19 cellular contexts compared by ENCODE assay signal in the genomic region with DNA sequence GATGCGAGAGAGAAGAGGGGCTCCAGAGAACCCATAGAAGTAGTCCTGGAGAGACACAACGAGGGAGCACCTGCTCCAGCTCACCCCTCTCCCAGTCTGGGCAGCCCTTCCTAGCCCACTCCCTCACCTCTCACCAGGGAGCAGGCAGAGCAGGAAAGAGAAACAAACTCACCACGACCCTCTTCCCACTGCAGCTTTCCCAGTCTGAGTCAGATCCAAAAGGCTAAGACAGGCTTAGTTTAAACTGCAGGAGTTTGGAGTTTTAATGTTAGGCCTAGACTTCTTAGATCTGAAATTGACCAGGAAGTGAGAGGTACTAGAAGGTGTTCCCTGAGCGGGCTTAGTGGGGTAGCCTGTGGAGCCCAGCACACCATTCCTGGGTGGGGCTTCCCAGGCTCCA. TPM values are rescaled to one million over a fixed set of nuclear protein-coding genes. Genes with fewer than 3 reads are reported as not detected.
DNase-seq lines count a peak whose midpoint lies in the region; TF ChIP-seq lines count a peak whose summit lies in the region.
"Had no signal": no experiment of that assay in that cellular context is flagged by ENCODE, and none has a peak within 500 bp of the region (broad histone marks: within the 10 kb centered on the region; RNA-seq: fewer than 3 reads in every experiment).

No MANE protein-coding gene starts in this region.

- H3K9me3 ChIP-seq in ascending aorta (peaks cover 0 to 9% of the 10 kb centered on the region in 2 donors), mesodermal cell (ENCODE audit: control insufficient read depth, low read length) (peaks cover 21% of the 10 kb centered on the region), vagina (no peaks in the 10 kb centered on the region)
- H3K9me3 ChIP-seq: BE2C, Peyer's patch, SK-N-SH had no signal

- H3K9me3 Mint-ChIP-seq in HFFc6, result peaks cover 22% of the 10 kb centered on the region

- TF ChIP-seq CTCF in HFFc6 (IDR thresholded peaks at IDR 0.05) (no peak), ascending aorta (IDR thresholded peaks at IDR 0.05) (no peak), vagina (IDR thresholded peaks at IDR 0.05) (no peak)

- H3K27me3 ChIP-seq in ascending aorta, result no peaks in the 10 kb centered on the region
- H3K27me3 ChIP-seq in vagina, result no peaks in the 10 kb centered on the region
- H3K27me3 ChIP-seq: BE2C, MG63, Peyer's patch had no signal

- intact Hi-C loops in ascending aorta (cut with DNase I), result no loop called here
- intact Hi-C loops in vagina (cut with DNase I), result no loop called here

- H3K36me3 Mint-ChIP-seq in HFFc6 (ENCODE audit: low read depth), result peaks cover 21% of the 10 kb centered on the region

- H3K36me3 ChIP-seq in ascending aorta, result no peaks in the 10 kb centered on the region
- H3K36me3 ChIP-seq in mesodermal cell (ENCODE audit: control insufficient read depth, insufficient read depth, low read length), result no peaks in the 10 kb centered on the region
- H3K36me3 ChIP-seq in vagina, result no peaks in the 10 kb centered on the region
- H3K36me3 ChIP-seq: BE2C, MG63, Peyer's patch had no signal

- TF ChIP-seq POLR2A in vagina (IDR thresholded peaks at IDR 0.05), result no peak

- H3K27ac ChIP-seq in ascending aorta (peak overlapping the region; percentile 14 to 52), mesodermal cell (ENCODE audit: low read depth, low read length, severe bottlenecking) (peak overlapping the region; percentile 75), vagina (peak overlapping the region; percentile 86)

- DNase-seq in HFFc6, result no peak
- DNase-seq in ascending aorta (ENCODE audit: low spot score in 2 of 2), result no peak
- DNase-seq in vagina (ENCODE audit: extremely low spot score in 2 of 2), result no peak
- DNase-seq in HT-29 (ENCODE audit: low spot score), result no peak
- DNase-seq in HUDEP-2 (lab: John Stamatoyannopoulos, UW; ENCODE audit: unreplicated experiment in 76 of 76), result no peak
- DNase-seq in DMS53 treated with DMSO at 0.1 percent for 48 hours (lab: John Stamatoyannopoulos, UW; ENCODE audit: unreplicated experiment), result no peak
- DNase-seq: BE2C; CD4-positive, alpha-beta T cell; Karpas-422; NCI-H1092 treated with DMSO at 0.1 percent for 48 hours; NCI-H2081 treated with DMSO at 0.1 percent for 48 hours; NCI-H2227 treated with DMSO at 0.1 percent for 48 hours; NCI-H524 treated with DMSO at 0.1 percent for 48 hours; Right ventricle myocardium superior; SK-N-SH had no signal

- no peak overlapping the region for H3K4me3 Mint-ChIP-seq in HFFc6
- H3K4me3 Mint-ChIP-seq: CD4-positive, alpha-beta T cell; GM23338 had no signal

- H3K4me1 ChIP-seq in ascending aorta (peaks cover 4 to 19% of the 10 kb centered on the region in 2 donors), mesodermal cell (ENCODE audit: control insufficient read depth, insufficient read depth, low read length, poor library complexity, severe bottlenecking) (peaks cover 39% of the 10 kb centered on the region), vagina (peaks cover 41% of the 10 kb centered on the region)

- H3K27ac Mint-ChIP-seq in HFFc6, result peak overlapping the region; percentile 86
- H3K27ac Mint-ChIP-seq: CD4-positive, alpha-beta T cell; GM23338 had no signal

- H3K27me3 Mint-ChIP-seq in HFFc6 (ENCODE audit: insufficient read depth), result peaks cover 5% of the 10 kb centered on the region
- H3K27me3 Mint-ChIP-seq: CD4-positive, alpha-beta T cell had no signal

- WGBS in mesodermal cell (ENCODE audit: insufficient coverage in 2 of 2), 2 experiments, result 70 to 86% methylated on average over 2 of the region's 4 CpGs

- peaks cover 71% of the 10 kb centered on the region for H3K4me1 Mint-ChIP-seq in HFFc6 (ENCODE audit: low read depth)

- no peak overlapping the region for H3K4me3 ChIP-seq in ascending aorta
- H3K4me3 ChIP-seq in mesodermal cell (ENCODE audit: extremely low read depth, insufficient read depth, low read length, poor library complexity, severe bottlenecking), result no peak overlapping the region
- H3K4me3 ChIP-seq in vagina, result no peak overlapping the region
- H3K4me3 ChIP-seq: GM23338, MG63, Peyer's patch had no signal

RNA-seq across cellular contexts. Expression of gene SLC1A7, which starts 29.6 kb away (rescaled TPM):
- total RNA-seq in HFFc6 (2021; fragmentation: NEBNext Ultra II Directional; extraction: Animal tissue kit (Norgen Biotek cat#: 25700)), result under 1 TPM in 1 of 6 experiments, not detected in 5; 0.09 TPM
- not detected for total RNA-seq in ascending aorta
- 0.11 TPM for polyA plus RNA-seq in mesodermal cell (2013, experiment 1 of 2)
- not detected for polyA plus RNA-seq in mesodermal cell (2013, experiment 2 of 2)
- not detected for total RNA-seq in vagina
- total RNA-seq in HT-29 (2014; rRNA removed; shearing (Covaris generic)), result 1.4 and 3.1 TPM in 2 replicates
- total RNA-seq: CD4-positive, alpha-beta T cell; GM23338 had no signal
- polyA plus RNA-seq: GM23338, SK-N-SH had no signal

RNA-seq across cellular contexts. Expression of gene PODN, which starts 50.8 kb away (rescaled TPM):
- 10 to 100 TPM in 5 of 6 experiments, 1 to 10 TPM in 1; 9.4 to 12.9 (median 10.8) TPM for total RNA-seq in HFFc6 (2021; fragmentation: NEBNext Ultra II Directional; extraction: Animal tissue kit (Norgen Biotek cat#: 25700))
- 245 TPM for total RNA-seq in ascending aorta
- polyA plus RNA-seq in mesodermal cell (2013, experiment 1 of 2), result 0.70 TPM
- 0.76 TPM for polyA plus RNA-seq in mesodermal cell (2013, experiment 2 of 2)
- 207 TPM for total RNA-seq in vagina
- 0.03 TPM in 1 of 2 replicates, not detected in the other for total RNA-seq in HT-29 (2014; rRNA removed; shearing (Covaris generic))
- total RNA-seq: CD4-positive, alpha-beta T cell had no signal

Comparison
In these comparisons a context has a peak if more than half of its experiments do, and no peak if none do; other contexts are left out.
1. H3K27ac ChIP-seq: peak in every context shown above with its lines; median percentile 86 in vagina; 75 in mesodermal cell; 33 in ascending aorta.
2. RNA of gene PODN, which starts 50.8 kb away (total RNA-seq): 245 TPM in ascending aorta (single experiment) and 207 TPM in vagina (single experiment); 9.4 to 12.9 TPM in HFFc6 and 0.03 TPM in HT-29; every median in the first group is over 10 times any median in the second.